18 cellular contexts compared by ENCODE assay signal in genomic region chr7:11256501-11256900, GRCh38.
"Had no signal": no experiment of that assay in that cellular context is flagged by ENCODE, and none has a peak within 500 bp of the region (broad histone marks: within the 10 kb centered on the region; RNA-seq: fewer than 3 reads in every experiment).

No MANE protein-coding gene starts in this region.

- H3K27me3 ChIP-seq: pancreas, right atrium auricular region, testis, tibial artery, upper lobe of left lung had no signal

- H3K36me3 ChIP-seq: lower lobe of right lung, pancreas, right atrium auricular region, tibial artery, upper lobe of left lung had no signal

- H3K4me3 ChIP-seq: coronary artery, lower lobe of right lung, pancreas, right atrium auricular region, testis, tibial artery, upper lobe of left lung had no signal

- DNase-seq: central memory CD4-positive, alpha-beta T cell; effector CD4-positive, alpha-beta T cell; hypothalamus; immature natural killer cell; left ventricle myocardium superior; lower lobe of right lung; naive thymus-derived CD8-positive, alpha-beta T cell; nephron progenitor cell; nucleus accumbens; pancreas; stimulated activated CD4-positive, alpha-beta T cell treated with anti-CD3 and anti-CD28 coated beads, Interleukin-4, amount 100 ng/mL, for 4 hours; stimulated activated naive CD8-positive, alpha-beta T cell treated with anti-CD3 and anti-CD28 coated beads, Interleukin-15, Interleukin-2, amounts not matched to agents 100 U/mL and 50 U/mL, for 24 hours; substantia nigra; testis; tibial artery; upper lobe of left lung had no signal

- H3K9me3 ChIP-seq: lower lobe of right lung, pancreas, right atrium auricular region, testis, tibial artery, upper lobe of left lung had no signal

- H3K27ac ChIP-seq: coronary artery, lower lobe of right lung, pancreas, right atrium auricular region, testis, tibial artery, upper lobe of left lung had no signal

- H3K4me1 ChIP-seq: lower lobe of right lung, right atrium auricular region, tibial artery, upper lobe of left lung had no signal
